ENCODE assay signal across 24 cellular contexts in genomic region chr2:64471616-64472015, GRCh38. TPM values are rescaled to one million over a fixed set of nuclear protein-coding genes. Genes with fewer than 3 reads are reported as not detected.
DNase-seq lines count a peak whose midpoint lies in the region; ATAC-seq, FAIRE-seq and TF ChIP-seq lines count a peak whose summit lies in the region.
"Had no signal": no experiment of that assay in that cellular context is flagged by ENCODE, and none has a peak within 500 bp of the region (broad histone marks: within the 10 kb centered on the region; RNA-seq: fewer than 3 reads in every experiment).

No MANE protein-coding gene starts in this region.

- TF ChIP-seq EP300 in GM12878 (IDR thresholded peaks at IDR 0.05; ENCODE audit: borderline replicate concordance in 1 of 2, control insufficient read depth in 1 of 2, low read depth in 2 of 2, low read length in 2 of 2), result no peak

- no peak overlapping the region for H4K8ac ChIP-seq in neuronal stem cell (ENCODE audit: low read depth, low read length)

- H2AFZ ChIP-seq in OCI-LY3 (ENCODE audit: low read depth, low read length) (0 out of 2 replicates have a peak overlapping the region, but pooled peaks have one; percentile 28), GM12878 (ENCODE audit: control insufficient read depth, low read depth, low read length) (peak overlapping the region; percentile 30), neuronal stem cell (ENCODE audit: low read length) (no peak overlapping the region)

- ATAC-seq in GM12878 (0 out of 3 replicates have a peak, but pooled peaks have one; percentile 33), left colon (peak; percentile 87), sciatic nerve (no peak), GM18519 (IDR thresholded peaks at IDR 0.05; ENCODE audit: low FRiP score, unreplicated experiment) (no peak)
- ATAC-seq: CD8-positive, alpha-beta T cell had no signal

- peaks cover 8% of the 10 kb centered on the region for H3K4me1 ChIP-seq in OCI-LY3 (ENCODE audit: low read length)
- H3K4me1 ChIP-seq in GM12878 (ENCODE audit: control insufficient read depth, insufficient read depth, low read length), result peaks cover 5% of the 10 kb centered on the region; the same call in 1 of the 2 replicates
- H3K4me1 ChIP-seq in neuronal stem cell (ENCODE audit: control insufficient read depth in 2 of 2, insufficient read depth in 1 of 2, low read depth in 1 of 2, low read length in 2 of 2), result peaks cover 16 to 18% of the 10 kb centered on the region in 2 donors
- H3K4me1 ChIP-seq in Peyer's patch, result no peaks in the 10 kb centered on the region

- no peak overlapping the region for H3K14ac ChIP-seq in neuronal stem cell (ENCODE audit: low read length)

- H4K91ac ChIP-seq in neuronal stem cell (ENCODE audit: low read depth, low read length, poor library complexity), result no peak overlapping the region

- H3K27ac Mint-ChIP-seq in type B pancreatic cell, result no peak overlapping the region
- H3K27ac Mint-ChIP-seq: B cell; CD8-positive, alpha-beta T cell had no signal

- H2BK15ac ChIP-seq in neuronal stem cell (ENCODE audit: low read length), result no peak overlapping the region

- DNase-seq in GM12878 (ENCODE audit: low read depth, low spot score) (no peak), left colon (no peak), neuronal stem cell (ENCODE audit: low spot score) (no peak), sciatic nerve (ENCODE audit: low spot score) (no peak), type B pancreatic cell (ENCODE audit: extremely low spot score, unreplicated experiment) (no peak), Peyer's patch (no peak)
- DNase-seq: CD4-positive, CD25-positive, alpha-beta regulatory T cell; CD8-positive, alpha-beta T cell; DMS 273 treated with DMSO at 0.1 percent for 48 hours; DMS79; EL; GDM1; H7; HCEC 1CT had no signal

- RAD21 ChIA-PET in GM12878 (lab: Charles Lee; ENCODE audit: unreplicated experiment), result interaction anchor here (0.9 to 2.1 kb wide), 3 partner anchors 16 to 141 kb away, joined by 3 to 8 read pairs (median 5); no protein-coding TSS in a partner anchor

- TF ChIP-seq CTCF in OCI-LY3 (IDR thresholded peaks at IDR 0.05; ENCODE audit: low read depth, low read length) (no peak), GM12878 (IDR thresholded peaks at IDR 0.05 in 2 of 3, conservative IDR thresholded peaks at IDR 0.05 in 1 of 3; ENCODE audit: control insufficient read depth in 2 of 3, extremely low read depth in 1 of 3, insufficient read depth in 1 of 3, low read depth in 3 of 3, low read length in 3 of 3) (no peak), type B pancreatic cell (conservative IDR thresholded peaks at IDR 0.05) (no peak), Peyer's patch (IDR thresholded peaks at IDR 0.05) (no peak)

- H3K27me3 ChIP-seq in OCI-LY3 (ENCODE audit: low read depth, low read length) (no peaks in the 10 kb centered on the region; the same call in 1 of the 2 replicates), GM12878 (replicated peaks in 1 of 2; ENCODE audit: control insufficient read depth in 2 of 2, insufficient read depth in 2 of 2, low read length in 1 of 2) (no peaks in the 10 kb centered on the region), neuronal stem cell (ENCODE audit: control insufficient read depth in 3 of 3, insufficient read depth in 3 of 3, low read depth in 1 of 3, low read length in 3 of 3) (no peaks in the 10 kb centered on the region), Peyer's patch (no peaks in the 10 kb centered on the region)
- H3K27me3 ChIP-seq: BLaER1 had no signal

- H3K79me1 ChIP-seq in neuronal stem cell (ENCODE audit: low read depth, low read length), result no peaks in the 10 kb centered on the region

- no peak overlapping the region for H3K18ac ChIP-seq in neuronal stem cell (ENCODE audit: low read length)

- no peaks in the 10 kb centered on the region for H3K36me3 Mint-ChIP-seq in type B pancreatic cell
- H3K36me3 Mint-ChIP-seq: CD4-positive, CD25-positive, alpha-beta regulatory T cell; CD8-positive, alpha-beta T cell had no signal

- BruUV-seq in GM12878 (replicated peaks; lab: Mats Ljungman, UMichigan), result no TSS peak

- H2BK5ac ChIP-seq in neuronal stem cell (ENCODE audit: low read length), result no peak overlapping the region

- intact Hi-C loops in GM12878 (cut with micrococcal nuclease; ENCODE audit: unreplicated experiment) (no loop called here), left colon (cut with DNase I, micrococcal nuclease) (no loop called here), sciatic nerve (cut with DNase I) (no loop called here)

- in situ Hi-C loops in GM12878 (cut with MboI), result no loop called here

- TF ChIP-seq RAD21 in GM12878 (IDR thresholded peaks at IDR 0.05; ENCODE audit: insufficient read depth, low read depth, low read length), result no peak

- CTCF ChIA-PET in GM12878 (lab: Yijun Ruan, JAX), result interaction anchor here (1.1 to 3.6 kb wide), 7 partner anchors 9 to 422 kb away, joined by 3 to 19 read pairs (median 6); no protein-coding TSS in a partner anchor

- TF ChIP-seq POLR2A in GM12878 (IDR thresholded peaks at IDR 0.05; ENCODE audit: low read depth, low read length) (no peak), Peyer's patch (IDR thresholded peaks at IDR 0.05) (no peak)

- H3K9ac ChIP-seq in OCI-LY3 (ENCODE audit: low read length) (no peak overlapping the region), GM12878 (ENCODE audit: control insufficient read depth, insufficient read depth, low read length) (no peak overlapping the region), neuronal stem cell (ENCODE audit: low read depth, low read length, poor library complexity) (no peak overlapping the region)
- H3K9ac ChIP-seq: BLaER1 had no signal

- WGBS in GM12878 (ENCODE audit: insufficient coverage, insufficient replicate concordance, low lambda C conversion rate, missing lambda C conversion rate), result 21% methylated on average over 5 of the region's 5 CpGs
- no CpG with 5 or more reads among the region's 5 CpGs for WGBS in neuronal stem cell (ENCODE audit: extremely low coverage in 2 of 2, insufficient read length in 2 of 2, insufficient replicate concordance in 1 of 2), 2 donors

- no peaks in the 10 kb centered on the region for H3K9me3 ChIP-seq in OCI-LY3 (ENCODE audit: insufficient read depth, low read length)
- H3K9me3 ChIP-seq in GM12878 (replicated peaks; ENCODE audit: control insufficient read depth, insufficient read depth, low read length), result no peaks in the 10 kb centered on the region
- H3K9me3 ChIP-seq in neuronal stem cell (replicated peaks in 1 of 2; ENCODE audit: control insufficient read depth in 2 of 2, insufficient read depth in 1 of 2, low read depth in 1 of 2, low read length in 2 of 2), result no peaks in the 10 kb centered on the region
- H3K9me3 ChIP-seq in Peyer's patch, result no peaks in the 10 kb centered on the region
- H3K9me3 ChIP-seq: BLaER1 had no signal

- H3K9me3 Mint-ChIP-seq in type B pancreatic cell, result no peaks in the 10 kb centered on the region
- H3K9me3 Mint-ChIP-seq: CD8-positive, alpha-beta T cell had no signal

- H3K4ac ChIP-seq in neuronal stem cell (ENCODE audit: low read length), result no peak overlapping the region

- no peak overlapping the region for H2BK120ac ChIP-seq in neuronal stem cell (ENCODE audit: low read depth, low read length)

- SMC1A ChIA-PET in GM12878 (lab: Charles Lee; ENCODE audit: uncharacterized antibody, unreplicated experiment), result interaction anchor here (0.9 to 5.8 kb wide), 4 partner anchors 10 to 422 kb away, joined by 3 to 42 read pairs (median 4); no protein-coding TSS in a partner anchor

- H3K4me3 ChIP-seq in OCI-LY3 (ENCODE audit: low read length), result no peak overlapping the region
- H3K4me3 ChIP-seq in GM12878, result no peak overlapping the region
- H3K4me3 ChIP-seq in neuronal stem cell (ENCODE audit: low read length in 2 of 2), result no peak overlapping the region
- no peak overlapping the region for H3K4me3 ChIP-seq in Peyer's patch
- H3K4me3 ChIP-seq: BLaER1 had no signal

- H4K20me1 ChIP-seq in OCI-LY3 (ENCODE audit: insufficient read depth, low read length), result no peaks in the 10 kb centered on the region
- no peaks in the 10 kb centered on the region for H4K20me1 ChIP-seq in GM12878 (ENCODE audit: control insufficient read depth, insufficient read depth)
- H4K20me1 ChIP-seq: BLaER1 had no signal

- no peak for FAIRE-seq in GM12878 (lab: Jason Lieb, UNC)
- FAIRE-seq: A204.1, D721Med, GM12891, GM18507, H1 had no signal

- no peak overlapping the region for H3K23ac ChIP-seq in neuronal stem cell (ENCODE audit: low read depth, low read length, poor library complexity)

- H3K27ac ChIP-seq in OCI-LY3 (ENCODE audit: low read length), result no peak overlapping the region
- no peak overlapping the region for H3K27ac ChIP-seq in GM12878 (ENCODE audit: control insufficient read depth, insufficient read depth)
- peak overlapping the region; percentile 30 for H3K27ac ChIP-seq in neuronal stem cell (replicated peaks; ENCODE audit: low read length)
- H3K27ac ChIP-seq in Peyer's patch, result no peak overlapping the region
- H3K27ac ChIP-seq: BLaER1, C4-2B had no signal

- H2AK5ac ChIP-seq in neuronal stem cell (ENCODE audit: low read depth, low read length), result no peak overlapping the region

- no peak overlapping the region for H3K4me3 Mint-ChIP-seq in type B pancreatic cell
- H3K4me3 Mint-ChIP-seq: B cell; CD4-positive, CD25-positive, alpha-beta regulatory T cell; CD8-positive, alpha-beta T cell had no signal

- no peak overlapping the region for H2BK12ac ChIP-seq in neuronal stem cell (ENCODE audit: low read length)

- peaks cover 3% of the 10 kb centered on the region for H3K27me3 Mint-ChIP-seq in type B pancreatic cell
- H3K27me3 Mint-ChIP-seq: B cell had no signal

- H3K36me3 ChIP-seq in OCI-LY3 (replicated peaks; ENCODE audit: low read depth, low read length), result no peaks in the 10 kb centered on the region
- no peaks in the 10 kb centered on the region for H3K36me3 ChIP-seq in GM12878 (ENCODE audit: control insufficient read depth in 2 of 2, insufficient read depth in 2 of 2, low read length in 1 of 2)
- no peaks in the 10 kb centered on the region for H3K36me3 ChIP-seq in neuronal stem cell (replicated peaks in 1 of 2; ENCODE audit: control insufficient read depth in 2 of 2, insufficient read depth in 2 of 2, low read length in 2 of 2)
- no peaks in the 10 kb centered on the region for H3K36me3 ChIP-seq in Peyer's patch
- H3K36me3 ChIP-seq: BLaER1 had no signal

- POLR2A ChIA-PET in GM12878 (lab: Charles Lee), result no interaction called here

- no peaks in the 10 kb centered on the region for H3K79me2 ChIP-seq in OCI-LY3 (ENCODE audit: low read length)
- no peaks in the 10 kb centered on the region for H3K79me2 ChIP-seq in GM12878 (ENCODE audit: control insufficient read depth, insufficient read depth, low read length)

- H3K4me2 ChIP-seq in OCI-LY3 (ENCODE audit: low read length) (no peak overlapping the region), GM12878 (ENCODE audit: control insufficient read depth, insufficient read depth) (no peak overlapping the region), neuronal stem cell (ENCODE audit: insufficient read depth, low read length, poor library complexity, severe bottlenecking) (no peak overlapping the region)
- H3K4me2 ChIP-seq: BLaER1 had no signal

- H3K4me1 Mint-ChIP-seq in type B pancreatic cell (ENCODE audit: unreplicated experiment), result peaks cover 7% of the 10 kb centered on the region

RNA-seq across cellular contexts. Expression of gene LGALSL, which starts 17.7 kb away (rescaled TPM):
- 1.5 TPM in 2 replicates for total RNA-seq in GM12878 (2013; cell fraction: nucleolus; rRNA removed)
- total RNA-seq in GM12878 (2014; rRNA removed), result 3.3 and 3.5 TPM in 2 replicates
- 5.9 and 6.4 TPM in 2 replicates for total RNA-seq in GM12878 (2014; rRNA removed; fragmentation: Illumina TruSeq; extraction: Trizol)
- 7.8 and 10.4 TPM in 2 replicates for total RNA-seq in GM12878 (2021)
- polyA plus RNA-seq in GM12878 (2011; ENCODE audit: low read depth), result 4.6 TPM
- 9.1 and 9.6 TPM in 2 replicates for polyA plus RNA-seq in GM12878 (2011; rRNA removed)
- 7.5 and 10.3 TPM in 2 replicates for polyA plus RNA-seq in GM12878 (2011; cell fraction: cytosol; rRNA removed)
- 3.6 and 4.8 TPM in 2 replicates for polyA plus RNA-seq in GM12878 (2011; cell fraction: nucleus; rRNA removed)
- 2.7 and 3.9 TPM in 2 replicates for polyA plus RNA-seq in GM12878 (2012)
- 4.9 and 8.7 TPM in 2 replicates for polyA plus RNA-seq in GM12878 (2014; fragmentation: Illumina TruSeq; extraction: Trizol)
- polyA plus RNA-seq in GM12878 (2014; fragmentation: Nextera tagmentation; extraction: Ambion mirVana), result 1 to 10 TPM; 3.8 to 4.5 TPM
- polyA plus RNA-seq in GM12878 (2014; rRNA removed), result 4.7 and 8.5 TPM in 2 replicates
- polyA plus RNA-seq in GM12878 (2016; fragmentation: Nextera tagmentation; extraction: Ambion mirVana), result 1 to 10 TPM; 4.9 to 6.3 TPM
- 8.8 and 10.7 TPM in 2 replicates for polyA minus RNA-seq in GM12878 (2011; rRNA and poly(A)+ RNA removed)
- 2.5 and 3.2 TPM in 2 replicates for polyA minus RNA-seq in GM12878 (2011; cell fraction: cytosol; rRNA and poly(A)+ RNA removed)
- polyA minus RNA-seq in GM12878 (2011; cell fraction: nucleus; rRNA and poly(A)+ RNA removed), result 0.96 and 1.2 TPM in 2 replicates
- total RNA-seq in left colon, result 10 to 100 TPM; 43.6 to 45.5 TPM
- polyA plus RNA-seq in neuronal stem cell (2013, experiment 1 of 2), result 23.9 TPM
- polyA plus RNA-seq in neuronal stem cell (2013, experiment 2 of 2), result 24.5 TPM
- 18.6 TPM for total RNA-seq in sciatic nerve
- 19.2 and 20.3 TPM in 2 replicates for total RNA-seq in type B pancreatic cell (ENCODE audit: low replicate concordance)
- total RNA-seq in Peyer's patch, result 10 to 100 TPM; 17.8 to 56.1 (median 31.5) TPM

RNA-seq across cellular contexts. Expression of gene AFTPH, which starts 52.5 kb away (rescaled TPM):
- 106 and 111 TPM in 2 replicates for total RNA-seq in GM12878 (2013; cell fraction: nucleolus; rRNA removed)
- total RNA-seq in GM12878 (2014; rRNA removed), result 51.3 and 60.1 TPM in 2 replicates
- total RNA-seq in GM12878 (2014; rRNA removed; fragmentation: Illumina TruSeq; extraction: Trizol), result 77.3 and 79.8 TPM in 2 replicates
- 37.9 and 40.0 TPM in 2 replicates for total RNA-seq in GM12878 (2021)
- 32.0 TPM for polyA plus RNA-seq in GM12878 (2011; ENCODE audit: low read depth)
- polyA plus RNA-seq in GM12878 (2011; rRNA removed), result 63.5 and 86.7 TPM in 2 replicates
- polyA plus RNA-seq in GM12878 (2011; cell fraction: cytosol; rRNA removed), result 30.5 and 37.4 TPM in 2 replicates
- polyA plus RNA-seq in GM12878 (2011; cell fraction: nucleus; rRNA removed), result 27.5 and 29.9 TPM in 2 replicates
- 54.8 and 55.7 TPM in 2 replicates for polyA plus RNA-seq in GM12878 (2012)
- polyA plus RNA-seq in GM12878 (2014; fragmentation: Illumina TruSeq; extraction: Trizol), result 59.5 and 87.1 TPM in 2 replicates
- 10 to 100 TPM; 25.6 to 38.7 TPM for polyA plus RNA-seq in GM12878 (2014; fragmentation: Nextera tagmentation; extraction: Ambion mirVana)
- polyA plus RNA-seq in GM12878 (2014; rRNA removed), result 34.1 and 39.0 TPM in 2 replicates
- polyA plus RNA-seq in GM12878 (2016; fragmentation: Nextera tagmentation; extraction: Ambion mirVana), result 10 to 100 TPM; 29.9 to 33.3 TPM
- polyA minus RNA-seq in GM12878 (2011; rRNA and poly(A)+ RNA removed), result 47.8 and 54.3 TPM in 2 replicates
- 16.6 and 23.3 TPM in 2 replicates for polyA minus RNA-seq in GM12878 (2011; cell fraction: cytosol; rRNA and poly(A)+ RNA removed)
- polyA minus RNA-seq in GM12878 (2011; cell fraction: nucleus; rRNA and poly(A)+ RNA removed), result 22.0 and 25.4 TPM in 2 replicates
- 10 to 100 TPM; 57.9 to 59.7 TPM for total RNA-seq in left colon
- 19.0 TPM for polyA plus RNA-seq in neuronal stem cell (2013, experiment 1 of 2)
- polyA plus RNA-seq in neuronal stem cell (2013, experiment 2 of 2), result 19.2 TPM
- total RNA-seq in sciatic nerve, result 31.6 TPM
- 26.4 and 38.1 TPM in 2 replicates for total RNA-seq in type B pancreatic cell (ENCODE audit: low replicate concordance)
- total RNA-seq in Peyer's patch, result 10 to 100 TPM; 41.7 to 79.0 (median 69.3) TPM

Comparison
In these comparisons a context has a peak if more than half of its experiments do, and no peak if none do; other contexts are left out.
1. ATAC-seq: peak in GM12878 (single experiment) and left colon (single experiment); none in sciatic nerve (single experiment) and GM18519 (single experiment).